Comparison of ENCODE assay signal across 16 cellular contexts in genomic region chr7:36496576-36496975, GRCh38.
DNase-seq lines count a peak whose midpoint lies in the region; ATAC-seq and TF ChIP-seq lines count a peak whose summit lies in the region.
"Had no signal": no experiment of that assay in that cellular context is flagged by ENCODE, and none has a peak within 500 bp of the region (broad histone marks: within the 10 kb centered on the region; RNA-seq: fewer than 3 reads in every experiment).

No MANE protein-coding gene starts in this region.

- no peak for TF ChIP-seq CTCF in smooth muscle cell (IDR thresholded peaks at IDR 0.05; ENCODE audit: borderline replicate concordance, insufficient read depth, poor library complexity, severe bottlenecking)

- no peaks in the 10 kb centered on the region for H4K20me1 ChIP-seq in smooth muscle cell (ENCODE audit: low read depth)

- H3K36me3 Mint-ChIP-seq in central memory CD8-positive, alpha-beta T cell (ENCODE audit: insufficient read depth), result peaks cover 20% of the 10 kb centered on the region

- no peak for ATAC-seq in central memory CD8-positive, alpha-beta T cell (replicated peaks; ENCODE audit: extremely low read depth, poor library complexity, severe bottlenecking)
- ATAC-seq in GM18505 (IDR thresholded peaks at IDR 0.05; ENCODE audit: unreplicated experiment), result no peak
- ATAC-seq: GM12878, GM23338, HepG2 had no signal

- no peaks in the 10 kb centered on the region for H3K36me3 ChIP-seq in smooth muscle cell (ENCODE audit: low read depth)

- no peaks in the 10 kb centered on the region for H3K9me3 ChIP-seq in smooth muscle cell (replicated peaks; ENCODE audit: low read depth)

- H3K4me1 Mint-ChIP-seq in central memory CD8-positive, alpha-beta T cell, result no peaks in the 10 kb centered on the region
- H3K4me1 Mint-ChIP-seq: B cell had no signal

- peak overlapping the region; percentile 60 for H3K4me2 ChIP-seq in smooth muscle cell
- H3K4me2 ChIP-seq: GM23338 had no signal

- 69% methylated on average over 6 of the region's 6 CpGs for WGBS in smooth muscle cell (ENCODE audit: low lambda C conversion rate)

- H3K79me2 ChIP-seq in smooth muscle cell (ENCODE audit: low read depth), result no peaks in the 10 kb centered on the region

- DNase-seq in amniotic epithelial cell (ENCODE audit: low read depth) (peak; percentile 43), kidney glomerular epithelial cell (lab: John Stamatoyannopoulos, UW) (peak; percentile 5), smooth muscle cell (lab: John Stamatoyannopoulos, UW; ENCODE audit: unreplicated experiment) (no peak), HT-29 (ENCODE audit: low spot score) (no peak)
- no peak for DNase-seq in central memory CD8-positive, alpha-beta T cell (ENCODE audit: low spot score in 2 of 2)
- DNase-seq in effector CD4-positive, alpha-beta T cell, result no peak
- DNase-seq: C1 segment of cervical spinal cord; Calu3; CD4-positive, alpha-beta T cell; DMS79; H7 had no signal

- no peak overlapping the region for H3K4me3 Mint-ChIP-seq in central memory CD8-positive, alpha-beta T cell
- H3K4me3 Mint-ChIP-seq: B cell; CD4-positive, alpha-beta T cell; GM23338 had no signal

- no peak overlapping the region for H3K9ac ChIP-seq in smooth muscle cell (ENCODE audit: low read depth)

- H3K27me3 Mint-ChIP-seq in central memory CD8-positive, alpha-beta T cell, result peaks cover 13% of the 10 kb centered on the region

- no peak overlapping the region for H2AFZ ChIP-seq in smooth muscle cell (ENCODE audit: low read depth)
- H2AFZ ChIP-seq: GM23338 had no signal

- H3K4me1 ChIP-seq in smooth muscle cell (ENCODE audit: low read depth), result peaks cover 13% of the 10 kb centered on the region

- no peak overlapping the region for H3K4me3 ChIP-seq in smooth muscle cell
- H3K4me3 ChIP-seq: GM12878, GM23338 had no signal

- no peaks in the 10 kb centered on the region for H3K9me3 Mint-ChIP-seq in central memory CD8-positive, alpha-beta T cell
- H3K9me3 Mint-ChIP-seq: CD4-positive, alpha-beta T cell; GM23338 had no signal

- no peak for TF ChIP-seq POLR2A in GM18505 (IDR thresholded peaks at IDR 0.05; ENCODE audit: borderline replicate concordance, extremely low read depth, insufficient read depth, insufficient read length)

- no peaks in the 10 kb centered on the region for H3K27me3 ChIP-seq in smooth muscle cell (ENCODE audit: low read depth)

- peak overlapping the region; percentile 58 for H3K27ac ChIP-seq in smooth muscle cell (ENCODE audit: low read depth)

- H3F3A ChIP-seq in smooth muscle cell (ENCODE audit: low read depth), result no peaks in the 10 kb centered on the region

- peak overlapping the region; percentile 36 for H3K27ac Mint-ChIP-seq in central memory CD8-positive, alpha-beta T cell (ENCODE audit: low read depth)
- H3K27ac Mint-ChIP-seq: B cell; CD4-positive, alpha-beta T cell; GM23338 had no signal

Comparison
In these comparisons a context has a peak if more than half of its experiments do, and no peak if none do; other contexts are left out.
1. DNase-seq: peak in amniotic epithelial cell (single experiment) and kidney glomerular epithelial cell (single experiment); none in central memory CD8-positive, alpha-beta T cell (0 of 2), smooth muscle cell (single experiment), effector CD4-positive, alpha-beta T cell (single experiment) and HT-29 (single experiment).